Comparison of ENCODE assay signal across 13 cellular contexts in the genomic region with DNA sequence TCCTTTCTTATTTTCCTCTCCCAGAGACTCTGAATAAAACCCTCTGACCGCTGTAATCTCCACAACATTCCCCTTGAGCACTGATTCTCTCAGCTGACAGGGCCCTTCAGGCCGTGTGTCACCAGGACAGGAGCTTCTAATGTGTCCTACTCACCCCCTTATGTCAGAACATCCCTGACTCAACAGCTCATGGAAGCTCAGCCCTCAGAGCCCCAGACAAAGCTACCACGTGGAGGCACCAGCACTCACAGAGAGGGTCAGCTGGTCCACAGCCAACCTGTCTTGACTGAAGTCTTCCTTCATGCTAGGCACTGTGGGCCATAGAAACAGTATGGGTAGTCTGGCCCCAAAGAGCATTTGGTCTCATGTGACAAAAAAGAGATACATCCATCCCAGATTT.
"Had no signal": no experiment of that assay in that cellular context is flagged by ENCODE, and none has a peak within 500 bp of the region (broad histone marks: within the 10 kb centered on the region; RNA-seq: fewer than 3 reads in every experiment).

No MANE protein-coding gene starts in this region.

- H3K4me1 Mint-ChIP-seq: activated naive CD4-positive, alpha-beta T cell treated with anti-CD3 and anti-CD28 coated beads, Interleukin-2, amount 10 ng/mL, durations not matched to agents 7 days and 5 days; naive B cell had no signal

- ATAC-seq: psoas muscle, right lobe of liver had no signal

- H3K9me3 Mint-ChIP-seq: activated naive CD4-positive, alpha-beta T cell treated with anti-CD3 and anti-CD28 coated beads, Interleukin-2, amount 10 ng/mL, durations not matched to agents 7 days and 5 days; naive B cell; stimulated activated naive CD8-positive, alpha-beta T cell treated with anti-CD3 and anti-CD28 coated beads, Interleukin-15, Interleukin-2, amounts not matched to agents 100 ng/mL and 50 ng/mL, for 24 hours had no signal

- DNase-seq: activated CD4-positive, CD25-positive, alpha-beta regulatory T cell treated with anti-CD3 and anti-CD28 coated beads, Interleukin-2, amount 50 U/mL, for 72 hours; activated naive CD4-positive, alpha-beta T cell treated with anti-CD3 and anti-CD28 coated beads, Interleukin-2, amount 10 ng/mL, durations not matched to agents 7 days and 5 days; effector CD4-positive, alpha-beta T cell; kidney glomerular epithelial cell; midbrain; naive B cell; nucleus accumbens; psoas muscle; right lobe of liver; T-helper 2 cell; testis had no signal

- H3K4me3 ChIP-seq: coronary artery, psoas muscle, right lobe of liver, testis had no signal

- H3K27ac Mint-ChIP-seq: activated naive CD4-positive, alpha-beta T cell treated with anti-CD3 and anti-CD28 coated beads, Interleukin-2, amount 10 ng/mL, durations not matched to agents 7 days and 5 days; stimulated activated naive CD8-positive, alpha-beta T cell treated with anti-CD3 and anti-CD28 coated beads, Interleukin-15, Interleukin-2, amounts not matched to agents 100 ng/mL and 50 ng/mL, for 24 hours had no signal

- H3K36me3 Mint-ChIP-seq: activated naive CD4-positive, alpha-beta T cell treated with anti-CD3 and anti-CD28 coated beads, Interleukin-2, amount 10 ng/mL, durations not matched to agents 7 days and 5 days had no signal

- H3K4me3 Mint-ChIP-seq: activated naive CD4-positive, alpha-beta T cell treated with anti-CD3 and anti-CD28 coated beads, Interleukin-2, amount 10 ng/mL, durations not matched to agents 7 days and 5 days; naive B cell; stimulated activated naive CD8-positive, alpha-beta T cell treated with anti-CD3 and anti-CD28 coated beads, Interleukin-15, Interleukin-2, amounts not matched to agents 100 ng/mL and 50 ng/mL, for 24 hours had no signal
